In the genomic region with DNA sequence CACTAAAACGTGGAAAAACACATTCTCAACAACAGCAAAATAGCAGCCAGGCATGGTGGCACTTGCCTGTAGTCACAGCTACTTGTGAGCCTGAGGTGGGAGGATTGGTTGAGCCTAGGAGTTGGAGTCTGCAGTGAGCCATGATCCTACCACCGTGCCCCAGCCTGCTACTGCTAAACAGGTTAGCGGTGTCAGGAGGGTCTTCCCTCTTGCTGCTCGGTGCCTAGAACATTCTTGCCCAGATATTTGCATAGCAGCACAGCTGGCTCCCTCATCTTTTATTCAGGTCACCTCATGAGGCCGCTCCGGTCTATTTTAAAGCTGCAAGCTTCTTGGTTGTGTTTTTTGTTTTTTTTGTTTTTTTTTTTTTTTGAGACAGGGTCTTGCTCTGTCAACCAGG, we compare ENCODE assay signal across 22 cellular contexts. TPM values are rescaled to one million over a fixed set of nuclear protein-coding genes. Genes with fewer than 3 reads are reported as not detected.
A peak's percentile ranks its signal among the peaks of the same experiment; 100 is the strongest.
DNase-seq lines count a peak whose midpoint lies in the region; ATAC-seq and TF ChIP-seq lines count a peak whose summit lies in the region.
"Had no signal": no experiment of that assay in that cellular context is flagged by ENCODE, and none has a peak within 500 bp of the region (broad histone marks: within the 10 kb centered on the region; RNA-seq: fewer than 3 reads in every experiment).

No MANE protein-coding gene starts in this region.

- ATAC-seq in HG03045 (IDR thresholded peaks at IDR 0.05; ENCODE audit: unreplicated experiment) = no peak
- no peak for ATAC-seq in omental fat pad (ENCODE audit: low FRiP score)
- ATAC-seq: heart left ventricle, left lung, WTC11 had no signal

- H3K4me3 ChIP-seq in GM12864 (ENCODE audit: low read depth, low read length) = no peak overlapping the region
- H3K4me3 ChIP-seq: ascending aorta, heart left ventricle, left lung, smooth muscle cell, thoracic aorta had no signal

- DNase-seq in GM12864 (ENCODE audit: low read depth) (peak; percentile 47), NAMALWA (ENCODE audit: low spot score) (peak; percentile 82), neural crest cell (ENCODE audit: low read depth, low spot score) (no peak), omental fat pad (ENCODE audit: low spot score) (no peak), SW480 (ENCODE audit: low spot score) (no peak)
- DNase-seq: activated CD4-positive, alpha-beta memory T cell treated with anti-CD3 and anti-CD28 coated beads, Interleukin-2, amount 10 ng/mL, durations not matched to agents 7 days and 5 days; activated naive CD4-positive, alpha-beta T cell treated with Interleukin-2 at 50 U/mL for 16 hours; CD4-positive, CD25-positive, alpha-beta regulatory T cell; heart left ventricle; left lung; NCI-H1417; NCI-H2107; NCI-H510A; SK-N-SH; stimulated activated naive CD4-positive, alpha-beta T cell; T1000 had no signal

- H3K9me3 Mint-ChIP-seq in brain (peaks cover 4 to 14% (median 9%) of the 10 kb centered on the region in 5 experiments), neural crest cell (peaks cover 7% of the 10 kb centered on the region)

- TF ChIP-seq CTCF in GM12864 (IDR thresholded peaks at IDR 0.05; ENCODE audit: low read depth, low read length, missing control alignments) (no peak), brain (conservative IDR thresholded peaks at IDR 0.05) (no peak), neural crest cell (conservative IDR thresholded peaks at IDR 0.05) (no peak), omental fat pad (IDR thresholded peaks at IDR 0.05) (no peak)

- peak overlapping the region in 4 of 5 experiments; percentile 23 to 65 (median 42) for H3K4me3 Mint-ChIP-seq in brain
- H3K4me3 Mint-ChIP-seq in neural crest cell = peak overlapping the region; percentile 57
- H3K4me3 Mint-ChIP-seq: activated CD4-positive, alpha-beta memory T cell treated with anti-CD3 and anti-CD28 coated beads, Interleukin-2, amount 10 ng/mL, durations not matched to agents 7 days and 5 days; WTC11 had no signal

- H3K4me1 Mint-ChIP-seq in brain (peaks cover 50% of the 10 kb centered on the region), neural crest cell (peaks cover 20% of the 10 kb centered on the region)

- H3K36me3 Mint-ChIP-seq in brain (peaks cover 51% of the 10 kb centered on the region), neural crest cell (ENCODE audit: low read depth) (peaks cover 19% of the 10 kb centered on the region)

- peaks cover 9% of the 10 kb centered on the region for H3K27me3 Mint-ChIP-seq in brain
- H3K27me3 Mint-ChIP-seq in neural crest cell (ENCODE audit: low read depth) = no peaks in the 10 kb centered on the region
- H3K27me3 Mint-ChIP-seq: activated CD4-positive, alpha-beta memory T cell treated with anti-CD3 and anti-CD28 coated beads, Interleukin-2, amount 10 ng/mL, durations not matched to agents 7 days and 5 days; CD4-positive, CD25-positive, alpha-beta regulatory T cell had no signal

- peak overlapping the region in 2 of 5 experiments; percentile 60 to 79 for H3K27ac Mint-ChIP-seq in brain
- no peak overlapping the region for H3K27ac Mint-ChIP-seq in neural crest cell (ENCODE audit: unreplicated experiment)
- H3K27ac Mint-ChIP-seq: activated CD4-positive, alpha-beta memory T cell treated with anti-CD3 and anti-CD28 coated beads, Interleukin-2, amount 10 ng/mL, durations not matched to agents 7 days and 5 days; WTC11 had no signal

RNA-seq across cellular contexts. Expression of gene RABGEF1, which starts 2.9 kb away (rescaled TPM):
- polyA plus RNA-seq in brain (ENCODE audit: insufficient read depth, low read depth, low replicate concordance) = 16.6 TPM
- total RNA-seq in neural crest cell (17.0 and 17.7 TPM in 2 replicates), omental fat pad (10 to 100 TPM; 29.8 to 72.1 (median 49.5) TPM)

Comparison
In these comparisons a context has a peak if more than half of its experiments do, and no peak if none do; other contexts are left out.
1. DNase-seq: peak in GM12864 (single experiment) and NAMALWA (single experiment); none in neural crest cell (single experiment), omental fat pad (single experiment) and SW480 (single experiment).